17 cellular contexts compared by ENCODE assay signal in the genomic region with DNA sequence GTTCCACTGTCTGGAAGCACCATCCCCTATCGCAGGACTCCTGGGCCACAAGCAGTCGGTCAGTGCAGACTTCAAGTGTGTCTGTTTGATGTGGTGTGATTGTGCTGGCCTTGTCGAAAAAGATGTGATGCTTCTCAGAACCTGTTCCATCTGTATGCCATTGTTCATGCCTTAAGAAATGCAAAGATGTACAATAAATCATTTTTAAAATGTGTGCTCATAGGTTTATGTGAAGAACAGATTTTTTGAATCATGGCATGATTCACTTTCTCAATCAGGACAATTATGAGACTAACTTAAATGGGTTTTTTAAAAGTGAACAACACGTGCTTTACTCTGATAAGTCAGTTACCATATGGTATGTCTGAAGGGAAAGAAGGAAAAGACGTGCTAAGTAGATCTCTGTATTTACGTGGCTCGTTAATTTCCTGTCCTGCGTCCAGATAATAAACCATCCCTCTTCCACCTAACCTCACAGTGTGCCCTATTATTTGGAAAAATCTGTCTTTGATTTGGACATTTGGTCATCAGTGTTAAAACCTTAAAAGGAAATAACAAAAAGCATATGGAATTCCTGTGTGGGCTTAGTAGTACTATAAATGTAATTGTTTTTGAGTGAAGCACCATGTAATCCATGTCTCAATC. TPM values are rescaled to one million over a fixed set of nuclear protein-coding genes. Genes with fewer than 3 reads are reported as not detected.
DNase-seq lines count a peak whose midpoint lies in the region; ATAC-seq, FAIRE-seq and TF ChIP-seq lines count a peak whose summit lies in the region.
"Had no signal": no experiment of that assay in that cellular context is flagged by ENCODE, and none has a peak within 500 bp of the region (broad histone marks: within the 10 kb centered on the region; RNA-seq: fewer than 3 reads in every experiment).

No MANE protein-coding gene starts in this region.

- ATAC-seq in K562, result no peak
- ATAC-seq in GM18519 (IDR thresholded peaks at IDR 0.05; ENCODE audit: low FRiP score, unreplicated experiment), result no peak
- ATAC-seq in activated naive CD8-positive, alpha-beta T cell treated with anti-CD3 and anti-CD28 coated beads, Interleukin-2, amount 50 U/mL, for 24 hours, result no peak

- peaks cover 1% of the 10 kb centered on the region for H3K27me3 Mint-ChIP-seq in activated naive CD8-positive, alpha-beta T cell treated with anti-CD3 and anti-CD28 coated beads, Interleukin-2, amount 50 U/mL, for 24 hours

- H3K79me2 ChIP-seq in K562 (ENCODE audit: control insufficient read depth, insufficient read depth, low read length), result no peaks in the 10 kb centered on the region

- POLR2A ChIA-PET in AG04450 (lab: Yijun Ruan, JAX) (no interaction called here), K562 (lab: Yijun Ruan, JAX) (interaction anchor here (1.0 to 1.9 kb wide), 4 partner anchors 10 to 17 kb away, joined by 3 to 9 read pairs (median 4); no protein-coding TSS in a partner anchor)

- H3K9me3 ChIP-seq in AG04450 (ENCODE audit: control insufficient read depth, insufficient read depth, low read length) (no peaks in the 10 kb centered on the region), K562 (replicated peaks; ENCODE audit: control insufficient read depth, insufficient read depth, low read depth, low read length) (no peaks in the 10 kb centered on the region), stomach (no peaks in the 10 kb centered on the region)

- H3K27me3 ChIP-seq in AG04450 (ENCODE audit: control insufficient read depth, insufficient read depth, low read length), result no peaks in the 10 kb centered on the region
- H3K27me3 ChIP-seq in K562 (ENCODE audit: control insufficient read depth in 2 of 2, insufficient read depth in 2 of 2, low read length in 2 of 2), result no peaks in the 10 kb centered on the region
- H3K27me3 ChIP-seq in stomach, result no peaks in the 10 kb centered on the region

- FAIRE-seq in GM12892 (lab: Jason Lieb, UNC) (peak; percentile 54), K562 (lab: Jason Lieb, UNC) (no peak)

- no peak overlapping the region for H3K9ac ChIP-seq in K562 (ENCODE audit: insufficient read depth in 1 of 2, low read depth in 2 of 2, low read length in 2 of 2)

- no peak overlapping the region for H3K27ac Mint-ChIP-seq in activated naive CD8-positive, alpha-beta T cell treated with anti-CD3 and anti-CD28 coated beads, Interleukin-2, amount 50 U/mL, for 24 hours
- H3K27ac Mint-ChIP-seq: CD4-positive, alpha-beta T cell; GM23338; H9 had no signal

- no peak overlapping the region for H3K4me2 ChIP-seq in K562 (ENCODE audit: insufficient read depth, low read length)
- H3K4me2 ChIP-seq: GM23338 had no signal

- H3K36me3 Mint-ChIP-seq in activated naive CD8-positive, alpha-beta T cell treated with anti-CD3 and anti-CD28 coated beads, Interleukin-2, amount 50 U/mL, for 24 hours (ENCODE audit: low read depth), result no peaks in the 10 kb centered on the region

- H3K27ac ChIP-seq in AG04450 (ENCODE audit: low read depth, low read length) (no peak overlapping the region), K562 (ENCODE audit: extremely low read depth, low read depth, low read length) (no peak overlapping the region), stomach (no peak overlapping the region)
- H3K27ac ChIP-seq: 22Rv1 had no signal

- no peak overlapping the region for H2AFZ ChIP-seq in K562 (ENCODE audit: low read depth, low read length)
- H2AFZ ChIP-seq: GM23338 had no signal

- no peaks in the 10 kb centered on the region for H3K4me1 Mint-ChIP-seq in activated naive CD8-positive, alpha-beta T cell treated with anti-CD3 and anti-CD28 coated beads, Interleukin-2, amount 50 U/mL, for 24 hours
- H3K4me1 Mint-ChIP-seq: GM23338, H9 had no signal

- WGBS in K562 (ENCODE audit: insufficient coverage, low coverage, missing lambda C conversion rate), result 32% methylated on average over 8 of the region's 8 CpGs
- 80 to 85% (median 83%) methylated on average over 8 of the region's 8 CpGs for WGBS in stomach, 5 donors

- no peaks in the 10 kb centered on the region for H4K20me1 ChIP-seq in K562 (replicated peaks; ENCODE audit: control insufficient read depth, insufficient read depth, low read length)

- no TSS peak for BruUV-seq in K562 (replicated peaks; lab: Mats Ljungman, UMichigan)

- H3K4me1 ChIP-seq in K562 (replicated peaks in 1 of 2; ENCODE audit: control insufficient read depth in 2 of 2, insufficient read depth in 2 of 2, low read length in 2 of 2) (no peaks in the 10 kb centered on the region), stomach (no peaks in the 10 kb centered on the region)

- TF ChIP-seq CTCF in AG04450 (IDR thresholded peaks at IDR 0.05; ENCODE audit: low read depth, low read length), result 0 out of 2 replicates have a peak, but pooled peaks have one; percentile 3
- TF ChIP-seq CTCF in K562 (IDR thresholded peaks at IDR 0.05 in 2 of 3, conservative IDR thresholded peaks at IDR 0.05 in 1 of 3; ENCODE audit: insufficient read depth in 2 of 3, low read depth in 1 of 3, low read length in 3 of 3), result no peak
- no peak for TF ChIP-seq CTCF in stomach (IDR thresholded peaks at IDR 0.05)

- no peak for DNase-seq in AG04450 (ENCODE audit: low read depth, low spot score)
- DNase-seq in GM12892 (ENCODE audit: insufficient read length), result no peak
- peak; percentile 4 for DNase-seq in NCI-H69 (lab: John Stamatoyannopoulos, UW)
- no peak for DNase-seq in K562 (ENCODE audit: extremely low read depth in 1 of 4, low spot score in 3 of 4)
- DNase-seq in stomach, result no peak
- no peak for DNase-seq in NCI-H187 treated with DMSO at 0.1 percent for 48 hours (lab: John Stamatoyannopoulos, UW)
- no peak for DNase-seq in activated naive CD8-positive, alpha-beta T cell treated with anti-CD3 and anti-CD28 coated beads, Interleukin-2, amount 50 U/mL, for 24 hours
- DNase-seq: C1 segment of cervical spinal cord; Calu3; CD4-positive, alpha-beta T cell; DMS79; EL; H9; KBM-7 had no signal

- no peak overlapping the region for H3K4me3 Mint-ChIP-seq in activated naive CD8-positive, alpha-beta T cell treated with anti-CD3 and anti-CD28 coated beads, Interleukin-2, amount 50 U/mL, for 24 hours
- H3K4me3 Mint-ChIP-seq: CD4-positive, alpha-beta T cell; GM23338; H9 had no signal

- no peaks in the 10 kb centered on the region for H3K9me1 ChIP-seq in K562 (ENCODE audit: control insufficient read depth, insufficient read depth, low read length)

- H3K9me3 Mint-ChIP-seq in activated naive CD8-positive, alpha-beta T cell treated with anti-CD3 and anti-CD28 coated beads, Interleukin-2, amount 50 U/mL, for 24 hours, result no peaks in the 10 kb centered on the region
- H3K9me3 Mint-ChIP-seq: CD4-positive, alpha-beta T cell; GM23338; H9 had no signal

- in situ Hi-C loops in K562 (cut with MboI), result no loop called here

- intact Hi-C loops in K562 (cut with micrococcal nuclease) (loop anchor here (1.0 to 5.0 kb wide), 2 partner anchors 90 to 284 kb away; partner anchors contain the start of gene RBM45), stomach (cut with DNase I; ENCODE audit: low total_unique reads) (no loop called here)

- H3K4me3 ChIP-seq in AG04450 (ENCODE audit: low read depth, low read length) (no peak overlapping the region), K562 (no peak overlapping the region), stomach (no peak overlapping the region)
- H3K4me3 ChIP-seq: GM23338 had no signal

- TF ChIP-seq RAD21 in K562 (CRISPR knock-in tag; conservative IDR thresholded peaks at IDR 0.05 in 1 of 2, IDR thresholded peaks at IDR 0.05 in 1 of 2), result no peak

- TF ChIP-seq EP300 in K562 (IDR thresholded peaks at IDR 0.05; ENCODE audit: low read length) (no peak), stomach (IDR thresholded peaks at IDR 0.05) (no peak)

- CTCF ChIA-PET in AG04450 (lab: Charles Lee) (interaction anchor here (0.6 to 18.2 kb wide), 23 partner anchors 9 to 424 kb away, joined by 3 to 389 read pairs (median 4); partner anchors contain the start of gene RBM45), K562 (lab: Yijun Ruan, JAX; ENCODE audit: low intra/inter-chr PET ratio) (interaction anchor here (0.6 to 3.0 kb wide), 3 partner anchors 19 to 433 kb away, joined by 3 to 13 read pairs (median 8); no protein-coding TSS in a partner anchor)

- TF ChIP-seq POLR2A in GM12892 (IDR thresholded peaks at IDR 0.05; ENCODE audit: low read depth, low read length) (no peak), K562 (conservative IDR thresholded peaks at IDR 0.05) (no peak), stomach (IDR thresholded peaks at IDR 0.05) (no peak)

- H3K36me3 ChIP-seq in K562 (ENCODE audit: control insufficient read depth, insufficient read depth, low read length) (no peaks in the 10 kb centered on the region), stomach (no peaks in the 10 kb centered on the region)

RNA-seq across cellular contexts. Expression of gene PRKRA, which starts 54.9 kb away (rescaled TPM):
- polyA plus RNA-seq in AG04450 (2011; rRNA removed) (47.5 and 58.6 TPM in 2 replicates), K562 (2011; rRNA removed) (63.9 and 70.6 TPM in 2 replicates), K562 (2014; fragmentation: Illumina TruSeq; extraction: Trizol) (43.0 and 52.3 TPM in 2 replicates), K562 (2014; fragmentation: Nextera tagmentation; extraction: Ambion mirVana) (10 to 100 TPM; 14.1 to 20.4 TPM), K562 (2014; rRNA removed) (46.0 and 46.1 TPM in 2 replicates), stomach (10 to 100 TPM; 30.6 to 38.0 (median 34.0) TPM)
- 30.2 and 43.4 TPM in 2 replicates for polyA minus RNA-seq in AG04450 (2011; rRNA and poly(A)+ RNA removed)
- polyA plus RNA-seq in GM12892 (2012; ENCODE audit: missing spikeins), result 58.2 TPM
- total RNA-seq in K562 (2011; cell fraction: chromatin; rRNA removed; ENCODE audit: low replicate concordance), result 68.4 and 99.5 TPM in 2 replicates
- total RNA-seq in K562 (2011; cell fraction: nucleolus; rRNA removed), result 60.4 and 62.4 TPM in 2 replicates
- 79.3 and 112 TPM in 2 replicates for total RNA-seq in K562 (2011; cell fraction: nucleoplasm; rRNA removed)
- total RNA-seq in K562 (2014; rRNA removed) (78.1 and 103 TPM in 2 replicates), K562 (2014; rRNA removed; fragmentation: Illumina TruSeq; extraction: Trizol) (57.2 and 63.0 TPM in 2 replicates), K562 (2015; rRNA removed; fragmentation: Illumina TruSeq; extraction: Trizol) (54.8 and 62.9 TPM in 2 replicates), K562 (2021) (50.4 and 53.9 TPM in 2 replicates), stomach (100 to 1,000 TPM in 2 of 5 donors, 10 to 100 TPM in 3; 59.7 to 145 (median 77.6) TPM)
- 34.5 and 34.8 TPM in 2 replicates for polyA plus RNA-seq in K562 (2011; cell fraction: cytosol; rRNA removed)
- polyA plus RNA-seq in K562 (2011; cell fraction: nucleus; rRNA removed), result 57.3 and 58.6 TPM in 2 replicates
- 42.2 and 48.1 TPM in 2 replicates for polyA plus RNA-seq in K562 (2012)
- polyA minus RNA-seq in K562 (2011; rRNA and poly(A)+ RNA removed), result 61.3 and 77.9 TPM in 2 replicates
- 32.4 and 41.6 TPM in 2 replicates for polyA minus RNA-seq in K562 (2011; cell fraction: cytosol; rRNA and poly(A)+ RNA removed)
- 74.0 and 107 TPM in 2 replicates for polyA minus RNA-seq in K562 (2011; cell fraction: nucleus; rRNA and poly(A)+ RNA removed)

RNA-seq across cellular contexts. Expression of gene PJVK, which starts 55.1 kb away (rescaled TPM):
- polyA plus RNA-seq in AG04450 (2011; rRNA removed) (2.1 and 3.4 TPM in 2 replicates), K562 (2011; rRNA removed) (1.5 and 2.6 TPM in 2 replicates), K562 (2014; fragmentation: Illumina TruSeq; extraction: Trizol) (0.43 and 0.71 TPM in 2 replicates), K562 (2014; fragmentation: Nextera tagmentation; extraction: Ambion mirVana) (under 1 TPM; 0.11 to 0.24 TPM), K562 (2014; rRNA removed) (1.2 and 2.1 TPM in 2 replicates), stomach (1 to 10 TPM; 1.4 to 5.3 (median 3.8) TPM)
- 1.6 and 1.7 TPM in 2 replicates for polyA minus RNA-seq in AG04450 (2011; rRNA and poly(A)+ RNA removed)
- polyA plus RNA-seq in GM12892 (2012; ENCODE audit: missing spikeins), result 3.7 TPM
- 1.5 and 4.6 TPM in 2 replicates for total RNA-seq in K562 (2011; cell fraction: chromatin; rRNA removed; ENCODE audit: low replicate concordance)
- 1.5 and 1.8 TPM in 2 replicates for total RNA-seq in K562 (2011; cell fraction: nucleolus; rRNA removed)
- total RNA-seq in K562 (2011; cell fraction: nucleoplasm; rRNA removed), result 2.9 and 4.0 TPM in 2 replicates
- total RNA-seq in K562 (2014; rRNA removed) (0.41 and 0.95 TPM in 2 replicates), K562 (2014; rRNA removed; fragmentation: Illumina TruSeq; extraction: Trizol) (0.41 and 0.73 TPM in 2 replicates), K562 (2015; rRNA removed; fragmentation: Illumina TruSeq; extraction: Trizol) (0.45 and 0.58 TPM in 2 replicates), K562 (2021) (0.78 and 0.87 TPM in 2 replicates), stomach (1 to 10 TPM in 2 of 5 donors, under 1 TPM in 1, not detected in 2; 0.72 to 8.8 (median 2.2) TPM)
- 0.15 and 0.75 TPM in 2 replicates for polyA plus RNA-seq in K562 (2011; cell fraction: cytosol; rRNA removed)
- 2.2 and 4.2 TPM in 2 replicates for polyA plus RNA-seq in K562 (2011; cell fraction: nucleus; rRNA removed)
- 0.70 and 0.96 TPM in 2 replicates for polyA plus RNA-seq in K562 (2012)
- polyA minus RNA-seq in K562 (2011; rRNA and poly(A)+ RNA removed), result 1.0 and 1.3 TPM in 2 replicates
- polyA minus RNA-seq in K562 (2011; cell fraction: cytosol; rRNA and poly(A)+ RNA removed), result 0.91 TPM in 1 of 2 replicates, not detected in the other
- 1.1 and 2.4 TPM in 2 replicates for polyA minus RNA-seq in K562 (2011; cell fraction: nucleus; rRNA and poly(A)+ RNA removed)
